In the genomic region with DNA sequence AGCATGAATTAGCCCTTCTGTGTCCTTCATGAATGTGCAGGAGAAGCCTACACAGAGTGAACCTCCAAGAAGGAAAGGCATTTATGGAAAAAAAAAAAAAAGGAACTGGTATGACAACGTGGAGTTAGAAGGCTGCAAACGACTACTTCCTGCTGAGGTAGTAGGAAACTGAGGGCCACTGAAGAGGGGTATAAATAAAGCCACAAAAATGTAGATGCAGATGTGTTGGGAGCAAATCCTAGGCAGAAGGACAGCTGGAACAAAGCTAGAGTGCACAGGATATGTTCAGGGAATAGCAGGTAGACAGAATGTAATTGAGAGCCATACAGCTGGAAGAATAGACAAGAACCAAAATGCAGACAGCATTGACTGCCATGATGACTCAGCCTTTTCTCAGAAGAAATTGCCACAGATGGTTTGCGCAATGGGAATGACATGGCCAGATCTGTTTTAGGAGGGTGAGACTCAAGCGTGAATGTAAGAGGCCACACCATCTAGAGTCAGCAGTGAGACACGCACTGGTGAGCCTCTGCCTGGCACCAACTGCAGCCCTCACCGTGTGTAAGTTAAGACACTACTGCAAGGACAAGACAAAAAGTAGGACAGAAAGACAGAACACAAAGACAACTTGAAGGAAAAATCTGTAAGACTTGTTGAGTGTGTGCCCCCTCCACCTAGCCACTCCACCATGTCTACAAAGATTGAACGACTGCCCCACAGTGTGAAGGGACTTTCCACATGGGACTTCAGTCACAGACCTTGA, we compare ENCODE assay signal across 1 cellular context.
TF ChIP-seq lines count a peak whose summit lies in the region.

No MANE protein-coding gene starts in this region.

TF ChIP-seq in SK-N-SH treated with all-trans-retinoic acid at 6 μM for 48 hours, 23 proteins besides CTCF, POLR2A, EP300 and RAD21 (continued from another document):
- TF ChIP-seq, protein P1, sequence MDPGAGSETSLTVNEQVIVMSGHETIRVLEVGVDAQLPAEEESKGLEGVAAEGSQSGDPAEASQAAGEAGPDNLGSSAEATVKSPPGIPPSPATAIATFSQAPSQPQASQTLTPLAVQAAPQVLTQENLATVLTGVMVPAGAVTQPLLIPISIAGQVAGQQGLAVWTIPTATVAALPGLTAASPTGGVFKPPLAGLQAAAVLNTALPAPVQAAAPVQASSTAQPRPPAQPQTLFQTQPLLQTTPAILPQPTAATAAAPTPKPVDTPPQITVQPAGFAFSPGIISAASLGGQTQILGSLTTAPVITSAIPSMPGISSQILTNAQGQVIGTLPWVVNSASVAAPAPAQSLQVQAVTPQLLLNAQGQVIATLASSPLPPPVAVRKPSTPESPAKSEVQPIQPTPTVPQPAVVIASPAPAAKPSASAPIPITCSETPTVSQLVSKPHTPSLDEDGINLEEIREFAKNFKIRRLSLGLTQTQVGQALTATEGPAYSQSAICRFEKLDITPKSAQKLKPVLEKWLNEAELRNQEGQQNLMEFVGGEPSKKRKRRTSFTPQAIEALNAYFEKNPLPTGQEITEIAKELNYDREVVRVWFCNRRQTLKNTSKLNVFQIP (CRISPR knock-in tag; IDR thresholded peaks at IDR 0.05; ENCODE audit: borderline replicate concordance, low read depth): no peak
- TF ChIP-seq ZC3H10 (CRISPR knock-in tag; IDR thresholded peaks at IDR 0.05): no peak
